ENCODE assay signal across 11 cellular contexts in the genomic region with DNA sequence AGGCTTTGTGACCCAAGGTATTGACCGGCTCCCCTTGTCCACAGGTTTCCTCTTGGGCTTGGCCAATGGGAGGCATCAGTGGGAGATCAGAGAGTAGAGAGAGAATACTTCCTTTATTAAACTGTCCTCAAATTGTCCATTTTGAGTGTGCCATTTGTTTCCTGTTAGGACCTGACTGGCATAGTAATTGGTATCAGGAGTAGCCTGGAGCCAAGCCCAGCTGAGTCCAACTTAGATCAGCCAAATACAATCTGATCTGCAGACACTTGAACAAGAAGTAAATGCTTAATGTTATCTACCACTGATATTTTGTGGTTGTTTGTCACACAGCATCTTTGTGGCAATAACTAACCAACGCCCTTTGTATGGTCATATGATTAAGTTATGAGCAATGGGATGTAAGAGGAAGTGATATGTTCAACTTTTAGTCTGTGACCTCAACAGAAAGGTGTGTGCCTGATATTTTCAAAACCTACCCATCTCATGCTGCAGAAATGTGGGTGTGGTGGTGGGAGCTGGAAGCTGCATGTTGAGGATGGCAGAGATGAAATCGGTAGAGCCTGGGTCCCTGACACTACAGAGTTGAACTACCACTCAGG. TPM values are rescaled to one million over a fixed set of nuclear protein-coding genes. Genes with fewer than 3 reads are reported as not detected.
DNase-seq lines count a peak whose midpoint lies in the region; ATAC-seq, FAIRE-seq and TF ChIP-seq lines count a peak whose summit lies in the region.
"Had no signal": no experiment of that assay in that cellular context is flagged by ENCODE, and none has a peak within 500 bp of the region (broad histone marks: within the 10 kb centered on the region; RNA-seq: fewer than 3 reads in every experiment).

No MANE protein-coding gene starts in this region.

- peaks cover 0 to 2% (median 0%) of the 10 kb centered on the region in 11 experiments; a peak in 1 of 22 replicates for H3K36me3 ChIP-seq in BLaER1 treated with 17β-estradiol and CSF1 and Interleukin-3, amounts not matched to agents 10 nM and 100 nM
- H3K36me3 ChIP-seq in kidney (ENCODE audit: control insufficient read depth in 1 of 2, insufficient read depth in 2 of 2, low read length in 2 of 2), result no peaks in the 10 kb centered on the region
- H3K36me3 ChIP-seq: cardiac muscle cell, heart right ventricle had no signal

- H3K4me3 Mint-ChIP-seq in activated CD4-positive, alpha-beta memory T cell treated with anti-CD3 and anti-CD28 coated beads, Interleukin-2, amount 10 ng/mL, durations not matched to agents 7 days and 5 days, result no peak overlapping the region

- peaks cover 6 to 97% (median 64%) of the 10 kb centered on the region in 10 experiments; a peak in 19 of 20 replicates for H3K4me1 ChIP-seq in BLaER1 treated with 17β-estradiol and CSF1 and Interleukin-3, amounts not matched to agents 10 nM and 100 nM
- H3K4me1 ChIP-seq in kidney (ENCODE audit: control insufficient read depth in 1 of 2, insufficient read depth in 1 of 2, low read depth in 1 of 2, low read length in 2 of 2), result peaks cover 0 to 5% of the 10 kb centered on the region in 2 donors

- no peaks in the 10 kb centered on the region for H3K27me3 Mint-ChIP-seq in activated CD4-positive, alpha-beta memory T cell treated with anti-CD3 and anti-CD28 coated beads, Interleukin-2, amount 10 ng/mL, durations not matched to agents 7 days and 5 days

- peak overlapping the region; percentile 93 for H3K27ac Mint-ChIP-seq in activated CD4-positive, alpha-beta memory T cell treated with anti-CD3 and anti-CD28 coated beads, Interleukin-2, amount 10 ng/mL, durations not matched to agents 7 days and 5 days

- H3K4me3 ChIP-seq in BLaER1 treated with 17β-estradiol and CSF1 and Interleukin-3, amounts not matched to agents 10 nM and 100 nM, result no peak overlapping the region
- H3K4me3 ChIP-seq in kidney (ENCODE audit: low read length in 2 of 2), result no peak overlapping the region
- H3K4me3 ChIP-seq: cardiac muscle cell, heart right ventricle had no signal

- no peaks in the 10 kb centered on the region for H4K20me1 ChIP-seq in BLaER1 treated with 17β-estradiol and CSF1 and Interleukin-3, amounts not matched to agents 10 nM and 100 nM

- H3K4me2 ChIP-seq in BLaER1 treated with 17β-estradiol and CSF1 and Interleukin-3, amounts not matched to agents 10 nM and 100 nM, result peak overlapping the region in 5 of 11 experiments; percentile 56 to 93 (median 75); a peak in 12 of 22 replicates

- peaks cover 12% of the 10 kb centered on the region for H3K9me3 Mint-ChIP-seq in activated CD4-positive, alpha-beta memory T cell treated with anti-CD3 and anti-CD28 coated beads, Interleukin-2, amount 10 ng/mL, durations not matched to agents 7 days and 5 days

- H3K4me1 Mint-ChIP-seq in activated CD4-positive, alpha-beta memory T cell treated with anti-CD3 and anti-CD28 coated beads, Interleukin-2, amount 10 ng/mL, durations not matched to agents 7 days and 5 days, result peaks cover 58% of the 10 kb centered on the region

- CTCF ChIA-PET in activated CD4-positive, alpha-beta memory T cell treated with anti-CD3 and anti-CD28 coated beads, Interleukin-2, amount 10 ng/mL, durations not matched to agents 7 days and 5 days (lab: Charles Lee), result interaction anchor here (1.0 to 5.4 kb wide), 2 partner anchors 10 to 13 kb away, joined by 3 to 55 read pairs; a partner anchor contains a TSS

- no peak for TF ChIP-seq CTCF in kidney (IDR thresholded peaks at IDR 0.05; ENCODE audit: borderline replicate concordance, extremely low read depth, insufficient read depth)

- DNase-seq in activated CD4-positive, alpha-beta memory T cell treated with anti-CD3 and anti-CD28 coated beads, Interleukin-2, amount 10 ng/mL, durations not matched to agents 7 days and 5 days, result peak; percentile 41
- DNase-seq in medulla oblongata (ENCODE audit: extremely low spot score) (peak; percentile 34), nucleus accumbens (lab: John Stamatoyannopoulos, UW) (no peak), AML-193 (lab: John Stamatoyannopoulos, UW) (no peak), kidney (no peak)
- DNase-seq: heart right ventricle, NCI-H526 treated with DMSO at 0.1 percent for 48 hours had no signal

- intact Hi-C loops in kidney (cut with DNase I), result no loop called here

- H3K36me3 Mint-ChIP-seq in activated CD4-positive, alpha-beta memory T cell treated with anti-CD3 and anti-CD28 coated beads, Interleukin-2, amount 10 ng/mL, durations not matched to agents 7 days and 5 days (ENCODE audit: low read depth), result peaks cover 13% of the 10 kb centered on the region

- no peak for FAIRE-seq in kidney (lab: Jason Lieb, UNC)

- H3K27ac ChIP-seq in BLaER1 treated with 17β-estradiol and CSF1 and Interleukin-3, amounts not matched to agents 10 nM and 100 nM, result peak overlapping the region in 6 of 11 experiments; percentile 19 to 93 (median 72); a peak in 10 of 22 replicates
- no peak overlapping the region for H3K27ac ChIP-seq in kidney (ENCODE audit: low read depth in 2 of 2, low read length in 2 of 2)
- H3K27ac ChIP-seq: cardiac muscle cell had no signal

- H3K27me3 ChIP-seq in BLaER1 treated with 17β-estradiol and CSF1 and Interleukin-3, amounts not matched to agents 10 nM and 100 nM, result no peaks in the 10 kb centered on the region
- H3K27me3 ChIP-seq: cardiac muscle cell, heart right ventricle had no signal

- peaks cover 3 to 20% (median 14%) of the 10 kb centered on the region in 11 experiments; a peak in 19 of 22 replicates for H3K9me3 ChIP-seq in BLaER1 treated with 17β-estradiol and CSF1 and Interleukin-3, amounts not matched to agents 10 nM and 100 nM (replicated peaks in 1 of 11)
- no peaks in the 10 kb centered on the region for H3K9me3 ChIP-seq in kidney (ENCODE audit: control insufficient read depth in 1 of 2, low read length in 2 of 2)

- H3K9ac ChIP-seq in BLaER1 treated with 17β-estradiol and CSF1 and Interleukin-3, amounts not matched to agents 10 nM and 100 nM, result peak overlapping the region in 2 of 11 experiments; percentile 12 to 57; a peak in 3 of 22 replicates
- no peak overlapping the region for H3K9ac ChIP-seq in kidney (ENCODE audit: low read length in 2 of 2)

- POLR2A ChIA-PET in activated CD4-positive, alpha-beta memory T cell treated with anti-CD3 and anti-CD28 coated beads, Interleukin-2, amount 10 ng/mL, durations not matched to agents 7 days and 5 days (lab: Charles Lee), result interaction anchor here (1.3 to 12.7 kb wide), 3 partner anchors 12 to 112 kb away, joined by 3 to 116 read pairs (median 109); a partner anchor contains a TSS

- ATAC-seq in HG03442 (IDR thresholded peaks at IDR 0.05; ENCODE audit: unreplicated experiment) (peak; percentile 56), GM18909 (IDR thresholded peaks at IDR 0.05; ENCODE audit: poor library complexity, unreplicated experiment) (no peak)

RNA-seq across cellular contexts. Expression of a gene that starts 13.3 kb away (rescaled TPM):
- 10 to 100 TPM; 87.9 to 91.3 TPM for total RNA-seq in activated CD4-positive, alpha-beta memory T cell treated with anti-CD3 and anti-CD28 coated beads, Interleukin-2, amount 10 ng/mL, durations not matched to agents 7 days and 5 days
- 34.5 TPM for total RNA-seq in kidney
- polyA plus RNA-seq in kidney (ENCODE audit: insufficient read depth, low read depth, low replicate concordance), result 20.8 TPM

RNA-seq across cellular contexts. Expression of a gene that starts 13.6 kb away (rescaled TPM):
- total RNA-seq in activated CD4-positive, alpha-beta memory T cell treated with anti-CD3 and anti-CD28 coated beads, Interleukin-2, amount 10 ng/mL, durations not matched to agents 7 days and 5 days, result 10 to 100 TPM; 67.5 to 71.3 TPM
- total RNA-seq in kidney, result 40.0 TPM
- 16.7 TPM for polyA plus RNA-seq in kidney (ENCODE audit: insufficient read depth, low read depth, low replicate concordance)

RNA-seq across cellular contexts. Expression of a gene that starts 14.8 kb away (rescaled TPM):
- 10 to 100 TPM; 76.8 to 77.5 TPM for total RNA-seq in activated CD4-positive, alpha-beta memory T cell treated with anti-CD3 and anti-CD28 coated beads, Interleukin-2, amount 10 ng/mL, durations not matched to agents 7 days and 5 days
- 90.0 TPM for total RNA-seq in kidney
- polyA plus RNA-seq in kidney (ENCODE audit: insufficient read depth, low read depth, low replicate concordance), result 566 TPM

Comparison
In these comparisons a context has a peak if more than half of its experiments do, and no peak if none do; other contexts are left out.
1. H3K27ac ChIP-seq: peak in BLaER1 treated with 17β-estradiol and CSF1 and Interleukin-3, amounts not matched to agents 10 nM and 100 nM (6 of 11); none in kidney (0 of 2).
2. DNase-seq: peak in activated CD4-positive, alpha-beta memory T cell treated with anti-CD3 and anti-CD28 coated beads, Interleukin-2, amount 10 ng/mL, durations not matched to agents 7 days and 5 days (single experiment) and medulla oblongata (single experiment); none in nucleus accumbens (0 of 56), AML-193 (0 of 2) and kidney (single experiment).